In genomic region chr19:43047966-43048365, GRCh38 we compare ENCODE assay signal across 6 cellular contexts. TPM values are rescaled to one million over a fixed set of nuclear protein-coding genes. Genes with fewer than 3 reads are reported as not detected.
"Had no signal": no experiment of that assay in that cellular context is flagged by ENCODE, and none has a peak within 500 bp of the region (broad histone marks: within the 10 kb centered on the region; RNA-seq: fewer than 3 reads in every experiment).

No MANE protein-coding gene starts in this region.

RNA-seq across cellular contexts. Expression of gene PSG11, which starts 21.7 kb away (rescaled TPM):
- total RNA-seq: GM23248, GM23338, H1, H4, H7, H9 had no signal
- polyA plus RNA-seq: GM23338, H1 had no signal

RNA-seq across cellular contexts. Expression of gene PSG2, which starts 34.5 kb away (rescaled TPM):
- total RNA-seq: GM23338, H1, H4, H7, H9 had no signal
- polyA plus RNA-seq: GM23338, H1 had no signal
